ENCODE assay signal across 8 cellular contexts in genomic region chr6:149544646-149545257, GRCh38. TPM values are rescaled to one million over a fixed set of nuclear protein-coding genes. Genes with fewer than 3 reads are reported as not detected.
A peak's percentile ranks its signal among the peaks of the same experiment; 100 is the strongest.
DNase-seq lines count a peak whose midpoint lies in the region; ATAC-seq and TF ChIP-seq lines count a peak whose summit lies in the region.

No MANE protein-coding gene starts in this region.

- no peak for ATAC-seq in right lobe of liver
- peak in 1 of 2 donors; percentile 8 for ATAC-seq in upper lobe of left lung (ENCODE audit: low FRiP score in 2 of 2)
- no peak for ATAC-seq in GM19452 (IDR thresholded peaks at IDR 0.05; ENCODE audit: unreplicated experiment)
- ATAC-seq in GM19351 (IDR thresholded peaks at IDR 0.05; ENCODE audit: unreplicated experiment) = no peak

- H3K9me3 ChIP-seq in adrenal gland (replicated peaks in 1 of 3) = no peaks in the 10 kb centered on the region
- no peaks in the 10 kb centered on the region for H3K9me3 ChIP-seq in right lobe of liver
- no peaks in the 10 kb centered on the region for H3K9me3 ChIP-seq in upper lobe of left lung

- CTCF ChIA-PET in activated naive CD4-positive, alpha-beta T cell treated with anti-CD3 and anti-CD28 coated beads for 36 hours (lab: Charles Lee) = interaction anchor here (0.6 to 2.3 kb wide), 6 partner anchors 8 to 957 kb away, joined by 3 to 18 read pairs (median 6); partner anchors contain the start of gene ZC3H12D

- 13 to 28% (median 23%) methylated on average over 12 of the region's 12 CpGs for WGBS in adrenal gland, 4 donors
- 30% methylated on average over 12 of the region's 12 CpGs for WGBS in right lobe of liver (ENCODE audit: insufficient coverage, low coverage, low lambda C conversion rate, missing lambda C conversion rate)
- WGBS in upper lobe of left lung, 2 donors = 20 to 35% methylated on average over 12 of the region's 12 CpGs

- H3K36me3 ChIP-seq in adrenal gland (replicated peaks in 1 of 2) (peaks cover 0 to 12% of the 10 kb centered on the region in 2 donors), right lobe of liver (peaks cover 0 to 13% (median 6%) of the 10 kb centered on the region in 4 donors), upper lobe of left lung (peaks cover under 1 to 15% (median 12%) of the 10 kb centered on the region in 4 donors)

- H3K4me1 Mint-ChIP-seq in activated naive CD4-positive, alpha-beta T cell treated with anti-CD3 and anti-CD28 coated beads for 36 hours (ENCODE audit: low read depth) = peaks cover 37% of the 10 kb centered on the region

- H3K27me3 ChIP-seq in adrenal gland (no peaks in the 10 kb centered on the region), right lobe of liver (no peaks in the 10 kb centered on the region), upper lobe of left lung (no peaks in the 10 kb centered on the region)

- no peaks in the 10 kb centered on the region for H3K9me3 Mint-ChIP-seq in activated naive CD4-positive, alpha-beta T cell treated with anti-CD3 and anti-CD28 coated beads for 36 hours

- TF ChIP-seq CTCF in adrenal gland (IDR thresholded peaks at IDR 0.05) (no peak), right lobe of liver (IDR thresholded peaks at IDR 0.05) (no peak), upper lobe of left lung (IDR thresholded peaks at IDR 0.05) (no peak)

- peak overlapping the region; percentile 95 for H3K27ac Mint-ChIP-seq in activated naive CD4-positive, alpha-beta T cell treated with anti-CD3 and anti-CD28 coated beads for 36 hours

- H3K36me3 Mint-ChIP-seq in activated naive CD4-positive, alpha-beta T cell treated with anti-CD3 and anti-CD28 coated beads for 36 hours (ENCODE audit: low read depth) = peaks cover 8% of the 10 kb centered on the region

- H3K4me1 ChIP-seq in adrenal gland (replicated peaks in 1 of 2) (peaks cover 18 to 35% of the 10 kb centered on the region in 2 donors), right lobe of liver (peaks cover 0 to 23% (median 6%) of the 10 kb centered on the region in 4 donors), upper lobe of left lung (peaks cover 22 to 37% (median 23%) of the 10 kb centered on the region in 4 donors)

- intact Hi-C loops in activated naive CD4-positive, alpha-beta T cell treated with anti-CD3 and anti-CD28 coated beads for 36 hours (cut with micrococcal nuclease) = loop anchor here (2.0 to 10.0 kb wide), 4 partner anchors 14 to 460 kb away; no protein-coding TSS in a partner anchor
- intact Hi-C loops in adrenal gland (cut with DNase I) = no loop called here
- intact Hi-C loops in right lobe of liver (cut with DNase I) = no loop called here

- H3K4me3 ChIP-seq in adrenal gland (peak overlapping the region; percentile 73 to 98 (median 86)), right lobe of liver (peak overlapping the region; percentile 80 to 91 (median 85)), upper lobe of left lung (peak overlapping the region; percentile 80 to 96 (median 94))

- H3K27me3 Mint-ChIP-seq in activated naive CD4-positive, alpha-beta T cell treated with anti-CD3 and anti-CD28 coated beads for 36 hours (ENCODE audit: low read depth) = no peaks in the 10 kb centered on the region

- TF ChIP-seq POLR2A in adrenal gland (IDR thresholded peaks at IDR 0.05) (no peak), right lobe of liver (IDR thresholded peaks at IDR 0.05) (no peak), upper lobe of left lung (IDR thresholded peaks at IDR 0.05) (no peak)

- peak overlapping the region in 3 of 5 donors; percentile 97 to 99 (median 98) for H3K27ac ChIP-seq in adrenal gland
- H3K27ac ChIP-seq in right lobe of liver = peak overlapping the region in 1 of 3 donors; percentile 90
- peak overlapping the region; percentile 96 to 98 (median 98) for H3K27ac ChIP-seq in upper lobe of left lung

- no peak for TF ChIP-seq EP300 in upper lobe of left lung (IDR thresholded peaks at IDR 0.05)

- no peak for DNase-seq in activated naive CD4-positive, alpha-beta T cell treated with anti-CD3 and anti-CD28 coated beads for 36 hours
- DNase-seq in activated naive CD4-positive, alpha-beta T cell treated with Interleukin-2 at 50 U/mL for 16 hours = no peak
- DNase-seq in adrenal gland (no peak), right lobe of liver (no peak), upper lobe of left lung (no peak), ecto neural progenitor cell (ENCODE audit: low spot score) (no peak)

- peak overlapping the region; percentile 96 for H3K4me3 Mint-ChIP-seq in activated naive CD4-positive, alpha-beta T cell treated with anti-CD3 and anti-CD28 coated beads for 36 hours

RNA-seq across cellular contexts. Expression of gene PPIL4, which starts 1.1 kb away (rescaled TPM):
- 10 to 100 TPM; 25.8 to 26.2 TPM for total RNA-seq in activated naive CD4-positive, alpha-beta T cell treated with anti-CD3 and anti-CD28 coated beads for 36 hours
- 10 to 100 TPM; 17.8 to 56.9 (median 25.8) TPM for total RNA-seq in adrenal gland
- polyA plus RNA-seq in adrenal gland = 10 to 100 TPM; 15.1 to 38.6 (median 19.1) TPM
- total RNA-seq in right lobe of liver = 1 to 10 TPM; 7.5 to 9.6 (median 8.7) TPM
- 10 to 100 TPM; 15.1 to 50.6 (median 21.8) TPM for total RNA-seq in upper lobe of left lung

RNA-seq across cellular contexts. Expression of gene GINM1, which starts 21.4 kb away (rescaled TPM):
- total RNA-seq in activated naive CD4-positive, alpha-beta T cell treated with anti-CD3 and anti-CD28 coated beads for 36 hours = 10 to 100 TPM; 17.6 to 18.4 TPM
- 10 to 100 TPM; 53.3 to 74.4 (median 57.8) TPM for total RNA-seq in adrenal gland
- polyA plus RNA-seq in adrenal gland = 10 to 100 TPM; 21.0 to 69.6 (median 33.0) TPM
- total RNA-seq in right lobe of liver = 10 to 100 TPM; 20.1 to 26.0 (median 21.8) TPM
- total RNA-seq in upper lobe of left lung = 10 to 100 TPM; 13.6 to 42.4 (median 37.7) TPM

RNA-seq across cellular contexts. Expression of gene ZC3H12D, which starts 59.9 kb away (rescaled TPM):
- total RNA-seq in activated naive CD4-positive, alpha-beta T cell treated with anti-CD3 and anti-CD28 coated beads for 36 hours = 10 to 100 TPM; 75.8 to 82.7 TPM
- total RNA-seq in adrenal gland = 10 to 100 TPM in 1 of 8 donors, 1 to 10 TPM in 6, under 1 TPM in 1; 0.98 to 12.0 (median 2.0) TPM
- 1 to 10 TPM in 1 of 3 donors, under 1 TPM in 2; 0.48 to 2.5 (median 0.77) TPM for polyA plus RNA-seq in adrenal gland
- 1 to 10 TPM in 1 of 6 experiments, under 1 TPM in 5; 0.49 to 1.4 (median 0.90) TPM for total RNA-seq in right lobe of liver
- 1 to 10 TPM; 1.4 to 5.7 (median 2.6) TPM for total RNA-seq in upper lobe of left lung

Comparison
In these comparisons a context has a peak if more than half of its experiments do, and no peak if none do; other contexts are left out.
1. RNA of gene ZC3H12D, which starts 59.9 kb away (total RNA-seq): 75.8 to 82.7 TPM in activated naive CD4-positive, alpha-beta T cell treated with anti-CD3 and anti-CD28 coated beads for 36 hours; 1.4 to 5.7 TPM in upper lobe of left lung, 0.98 to 12.0 TPM in adrenal gland and 0.49 to 1.4 TPM in right lobe of liver; every median in the first group is over 4 times any median in the second.
2. Peak in every context shown above with its lines, with median percentiles within 50 percentile points of each other: H3K4me3 ChIP-seq.